Comparison of ENCODE assay signal across 17 cellular contexts in genomic region chr3:12437861-12438260, GRCh38. TPM values are rescaled to one million over a fixed set of nuclear protein-coding genes. Genes with fewer than 3 reads are reported as not detected.
A peak's percentile ranks its signal among the peaks of the same experiment; 100 is the strongest.
DNase-seq lines count a peak whose midpoint lies in the region; ATAC-seq, FAIRE-seq and TF ChIP-seq lines count a peak whose summit lies in the region.
"Had no signal": no experiment of that assay in that cellular context is flagged by ENCODE, and none has a peak within 500 bp of the region (broad histone marks: within the 10 kb centered on the region; RNA-seq: fewer than 3 reads in every experiment).

No MANE protein-coding gene starts in this region.

- H2AFZ ChIP-seq in HepG2 (ENCODE audit: low read length), result no peak overlapping the region
- H2AFZ ChIP-seq: GM23248 had no signal

- no peak overlapping the region for H3K27ac Mint-ChIP-seq in endodermal cell
- H3K27ac Mint-ChIP-seq: CD8-positive, alpha-beta memory T cell had no signal

- H3K4me1 Mint-ChIP-seq in endodermal cell, result no peaks in the 10 kb centered on the region
- H3K4me1 Mint-ChIP-seq: CD8-positive, alpha-beta memory T cell had no signal

- no peak for FAIRE-seq in HepG2 (lab: Jason Lieb, UNC)
- FAIRE-seq: H54 had no signal

- ATAC-seq in HepG2, result no peak; the same call in none of the 3 replicates
- no peak for ATAC-seq in right lobe of liver
- ATAC-seq in GM21619 (IDR thresholded peaks at IDR 0.05; ENCODE audit: unreplicated experiment), result no peak
- ATAC-seq in HG02885 (IDR thresholded peaks at IDR 0.05; ENCODE audit: poor library complexity, unreplicated experiment), result no peak

- no peak overlapping the region for H3K4me3 ChIP-seq in HepG2 (replicated peaks in 1 of 3; ENCODE audit: insufficient read depth in 1 of 3, low read depth in 2 of 3, low read length in 3 of 3)
- H3K4me3 ChIP-seq in right lobe of liver, result no peak overlapping the region
- H3K4me3 ChIP-seq in endodermal cell (ENCODE audit: low read length), result no peak overlapping the region
- H3K4me3 ChIP-seq: BLaER1 had no signal

- in situ Hi-C loops in HepG2 (cut with HindIII; ENCODE audit: extremely low pct_ligation_motif_present, low pct_unique_long_range_greater_than_20kb), result no loop called here

- H3K27ac ChIP-seq in HepG2 (ENCODE audit: extremely low read length, insufficient read depth, low read length) (no peak overlapping the region), right lobe of liver (no peak overlapping the region), endodermal cell (ENCODE audit: low read depth, low read length) (no peak overlapping the region)
- H3K27ac ChIP-seq: BLaER1, GM23248 had no signal

- H3K4me1 ChIP-seq in HepG2 (ENCODE audit: insufficient read depth, low read length) (no peaks in the 10 kb centered on the region), right lobe of liver (no peaks in the 10 kb centered on the region), endodermal cell (ENCODE audit: control insufficient read depth, insufficient read depth, low read length) (no peaks in the 10 kb centered on the region)
- H3K4me1 ChIP-seq: BLaER1 had no signal

- H3K4me2 ChIP-seq in HepG2 (ENCODE audit: low read depth, low read length), result no peak overlapping the region
- H3K4me2 ChIP-seq: BLaER1 had no signal

- intact Hi-C loops in HepG2 (cut with micrococcal nuclease; ENCODE audit: unreplicated experiment), result no loop called here
- intact Hi-C loops in right lobe of liver (cut with DNase I), result no loop called here
- intact Hi-C loops in posterior vena cava (cut with DNase I), result no loop called here

- H3K9ac ChIP-seq in HepG2 (ENCODE audit: insufficient read depth, low read depth, low read length) (no peak overlapping the region), endodermal cell (ENCODE audit: extremely low read depth, low read length, poor library complexity, severe bottlenecking) (no peak overlapping the region)
- H3K9ac ChIP-seq: BLaER1, GM23248 had no signal

- BruUV-seq in HepG2 (replicated peaks; lab: Mats Ljungman, UMichigan), result no TSS peak

- no peaks in the 10 kb centered on the region for H3K79me2 ChIP-seq in HepG2 (ENCODE audit: insufficient read depth, low read length)

- CTCF ChIA-PET in HepG2 (lab: Yijun Ruan, JAX; ENCODE audit: low intra/inter-chr PET ratio, low total read pairs), result no interaction called here

- H3K36me3 Mint-ChIP-seq in endodermal cell (ENCODE audit: low read depth), result no peaks in the 10 kb centered on the region
- H3K36me3 Mint-ChIP-seq: CD8-positive, alpha-beta memory T cell had no signal

- no peak for TF ChIP-seq EP300 in HepG2 (IDR thresholded peaks at IDR 0.05; ENCODE audit: low read depth in 2 of 2, low read length in 2 of 2)
- no peak for TF ChIP-seq EP300 in HepG2 (CRISPR knock-in tag; IDR thresholded peaks at IDR 0.05; ENCODE audit: borderline replicate concordance)

- DNase-seq in HepG2 (ENCODE audit: low spot score) (no peak), right lobe of liver (no peak), endodermal cell (peak; percentile 48), posterior vena cava (ENCODE audit: low spot score) (peak; percentile 38), NOMO-1 treated with dmso at 0.1 percent for 144 hours (lab: John Stamatoyannopoulos, UW; ENCODE audit: unreplicated experiment) (no peak), hippocampal formation (lab: John Stamatoyannopoulos, UW) (no peak)
- DNase-seq: 8988T; AML-193; Caco-2; CD8-positive, alpha-beta memory T cell; DMS53; GF-D8; GM23248 had no signal

- no peak for TF ChIP-seq POLR2A in HepG2 (IDR thresholded peaks at IDR 0.05; ENCODE audit: insufficient read depth in 1 of 2, low read depth in 2 of 2, low read length in 2 of 2)
- no peak for TF ChIP-seq POLR2A in right lobe of liver (IDR thresholded peaks at IDR 0.05)

- no peaks in the 10 kb centered on the region for H3K9me3 ChIP-seq in HepG2 (ENCODE audit: low read length)
- no peaks in the 10 kb centered on the region for H3K9me3 ChIP-seq in right lobe of liver
- no peaks in the 10 kb centered on the region for H3K9me3 ChIP-seq in endodermal cell (ENCODE audit: control insufficient read depth, low read length)
- H3K9me3 ChIP-seq: BLaER1, Caco-2 had no signal

- TF ChIP-seq CTCF in HepG2 (CRISPR knock-in tag; IDR thresholded peaks at IDR 0.05) (no peak), right lobe of liver (IDR thresholded peaks at IDR 0.05) (no peak), endodermal cell (conservative IDR thresholded peaks at IDR 0.05) (no peak)

- H3K9me3 Mint-ChIP-seq in endodermal cell, result no peaks in the 10 kb centered on the region
- H3K9me3 Mint-ChIP-seq: CD8-positive, alpha-beta memory T cell had no signal

- no peak overlapping the region for H3K4me3 Mint-ChIP-seq in endodermal cell
- H3K4me3 Mint-ChIP-seq: CD8-positive, alpha-beta memory T cell had no signal

- no peaks in the 10 kb centered on the region for H3K27me3 ChIP-seq in HepG2 (ENCODE audit: control insufficient read depth in 1 of 2, insufficient read depth in 2 of 2, low read length in 2 of 2)
- no peaks in the 10 kb centered on the region for H3K27me3 ChIP-seq in right lobe of liver
- H3K27me3 ChIP-seq in endodermal cell (ENCODE audit: control insufficient read depth, insufficient read depth, low read length, poor library complexity, severe bottlenecking), result peaks cover 98% of the 10 kb centered on the region
- H3K27me3 ChIP-seq: BLaER1 had no signal

- no peak for TF ChIP-seq RAD21 in HepG2 (CRISPR knock-in tag; IDR thresholded peaks at IDR 0.05)

- WGBS in HepG2 (ENCODE audit: low lambda C conversion rate), result 99% methylated on average over 13 of the region's 13 CpGs
- WGBS in right lobe of liver (ENCODE audit: insufficient coverage, low coverage, low lambda C conversion rate, missing lambda C conversion rate), result 90% methylated on average over 7 of the region's 13 CpGs
- WGBS in endodermal cell (ENCODE audit: insufficient coverage in 1 of 2, insufficient read length in 1 of 2), 2 experiments, result 88 to 92% methylated on average over 9 to 13 of the region's 13 CpGs

- no peaks in the 10 kb centered on the region for H4K20me1 ChIP-seq in HepG2 (ENCODE audit: insufficient read depth, low read length)
- H4K20me1 ChIP-seq: BLaER1 had no signal

- H3K27me3 Mint-ChIP-seq in endodermal cell (ENCODE audit: insufficient read depth), result peaks cover 89% of the 10 kb centered on the region

- H3K36me3 ChIP-seq in HepG2 (replicated peaks in 1 of 2; ENCODE audit: control insufficient read depth in 1 of 2, insufficient read depth in 2 of 2, low read length in 2 of 2) (peaks cover 0 to 9% of the 10 kb centered on the region in 2 experiments; a peak in 2 of 5 replicates), right lobe of liver (no peaks in the 10 kb centered on the region), endodermal cell (ENCODE audit: control insufficient read depth, insufficient read depth, low read length) (no peaks in the 10 kb centered on the region)
- H3K36me3 ChIP-seq: BLaER1 had no signal

- POLR2A ChIA-PET in HepG2 (lab: Yijun Ruan, JAX), result interaction anchor here (2.2 kb wide), 1 partner anchor 32 kb away, joined by 4 read pairs; no protein-coding TSS in a partner anchor

TF ChIP-seq in HepG2, 621 proteins besides CTCF, POLR2A, EP300 and RAD21:
- TF ChIP-seq THAP9 (CRISPR knock-in tag; IDR thresholded peaks at IDR 0.05; ENCODE audit: borderline replicate concordance) (no peak), ZC3H13 (CRISPR knock-in tag; IDR thresholded peaks at IDR 0.05) (0 out of 2 replicates have a peak, but pooled peaks have one; percentile 2)

RNA-seq across cellular contexts. Expression of gene TSEN2, which starts 46.4 kb away (rescaled TPM):
- total RNA-seq in HepG2 (2016; rRNA removed; fragmentation: Illumina TruSeq; extraction: Trizol), result 16.4 and 17.3 TPM in 2 replicates
- 8.7 and 13.6 TPM in 2 replicates for total RNA-seq in HepG2 (2016; cell fraction: cytosol; rRNA removed; fragmentation: Illumina TruSeq; extraction: Trizol; ENCODE audit: low read depth)
- 15.8 and 19.3 TPM in 2 replicates for total RNA-seq in HepG2 (2016; cell fraction: insoluble cytoplasmic fraction; rRNA removed; fragmentation: Illumina TruSeq; extraction: Trizol)
- 9.1 and 9.4 TPM in 2 replicates for total RNA-seq in HepG2 (2016; cell fraction: membrane; rRNA removed; fragmentation: Illumina TruSeq; extraction: Trizol)
- total RNA-seq in HepG2 (2016; cell fraction: nucleus; rRNA removed; fragmentation: Illumina TruSeq; extraction: Trizol), result 21.4 and 24.3 TPM in 2 replicates
- 11.0 and 11.5 TPM in 2 replicates for polyA plus RNA-seq in HepG2 (2011; rRNA removed)
- 3.9 and 4.1 TPM in 2 replicates for polyA plus RNA-seq in HepG2 (2011; cell fraction: cytosol; rRNA removed)
- 14.2 and 17.5 TPM in 2 replicates for polyA plus RNA-seq in HepG2 (2011; cell fraction: nucleus; rRNA removed)
- polyA plus RNA-seq in HepG2 (2012), result 8.1 and 9.3 TPM in 2 replicates
- 2.0 and 2.5 TPM in 2 replicates for polyA plus RNA-seq in HepG2 (2016; cell fraction: cytosol; fragmentation: Illumina TruSeq; extraction: Trizol; ENCODE audit: low read depth)
- polyA plus RNA-seq in HepG2 (2016; cell fraction: insoluble cytoplasmic fraction; fragmentation: Illumina TruSeq; extraction: Trizol; ENCODE audit: low read depth), result 13.0 and 13.8 TPM in 2 replicates
- 2.9 and 4.2 TPM in 2 replicates for polyA plus RNA-seq in HepG2 (2016; cell fraction: membrane; fragmentation: Illumina TruSeq; extraction: Trizol; ENCODE audit: low read depth)
- 28.7 and 33.4 TPM in 2 replicates for polyA plus RNA-seq in HepG2 (2016; cell fraction: nucleus; fragmentation: Illumina TruSeq; extraction: Trizol; ENCODE audit: insufficient read depth, low read depth)
- 19.0 and 68.2 TPM in 2 replicates for polyA minus RNA-seq in HepG2 (2011; rRNA and poly(A)+ RNA removed; ENCODE audit: low replicate concordance)
- polyA minus RNA-seq in HepG2 (2011; cell fraction: cytosol; rRNA and poly(A)+ RNA removed), result 5.5 and 5.6 TPM in 2 replicates
- polyA minus RNA-seq in HepG2 (2011; cell fraction: nucleus; rRNA and poly(A)+ RNA removed), result 27.9 and 34.7 TPM in 2 replicates
- total RNA-seq in right lobe of liver, result 1 to 10 TPM; 4.7 to 9.2 (median 6.4) TPM
- 10 to 100 TPM; 16.6 to 18.2 TPM for total RNA-seq in endodermal cell
- 20.4 TPM for polyA plus RNA-seq in endodermal cell (2013, experiment 1 of 2)
- polyA plus RNA-seq in endodermal cell (2013, experiment 2 of 2), result 21.9 TPM
- 10 to 100 TPM; 13.8 TPM for total RNA-seq in posterior vena cava

Comparison
In these comparisons a context has a peak if more than half of its experiments do, and no peak if none do; other contexts are left out.
1. DNase-seq: peak in endodermal cell (single experiment) and posterior vena cava (single experiment); none in HepG2 (single experiment), right lobe of liver (0 of 3), NOMO-1 treated with dmso at 0.1 percent for 144 hours (single experiment) and hippocampal formation (0 of 2).